Comparison of ENCODE assay signal across 10 cellular contexts in the genomic region with DNA sequence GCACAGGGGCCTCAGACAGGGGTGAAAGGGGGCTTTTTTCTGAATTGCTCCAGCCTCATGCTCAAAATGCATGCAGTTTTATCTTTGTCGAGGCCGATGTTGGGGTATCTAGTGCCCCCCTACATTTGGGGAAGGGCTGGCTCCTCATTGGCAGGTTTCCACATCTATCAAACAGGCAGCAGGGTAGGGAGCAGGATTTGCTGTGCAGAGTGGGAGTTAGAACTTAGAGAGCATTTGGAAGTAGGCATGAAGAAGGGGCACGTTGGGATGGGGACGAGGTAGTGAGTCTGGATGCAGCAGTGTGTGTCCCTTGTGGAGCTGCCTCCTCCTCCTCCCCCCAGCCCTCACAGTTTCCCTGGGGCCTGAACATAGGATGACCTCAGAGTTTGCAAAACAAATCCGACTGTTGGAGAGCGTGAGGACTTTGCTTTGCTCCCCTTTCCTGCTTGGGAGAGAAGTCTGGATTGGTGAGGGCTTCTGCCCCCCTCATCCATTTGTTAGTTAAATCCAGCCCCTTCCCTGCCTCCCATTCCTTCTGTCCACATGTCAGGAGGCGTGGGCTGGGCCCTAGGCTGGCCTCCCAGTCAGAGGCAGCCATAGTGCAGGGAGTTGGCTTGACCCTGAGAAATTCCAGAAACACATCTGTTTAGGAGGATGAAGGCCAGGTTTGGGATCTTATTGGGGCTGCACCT. TPM values are rescaled to one million over a fixed set of nuclear protein-coding genes. Genes with fewer than 3 reads are reported as not detected.
DNase-seq lines count a peak whose midpoint lies in the region; ATAC-seq and TF ChIP-seq lines count a peak whose summit lies in the region.
"Had no signal": no experiment of that assay in that cellular context is flagged by ENCODE, and none has a peak within 500 bp of the region (broad histone marks: within the 10 kb centered on the region; RNA-seq: fewer than 3 reads in every experiment).

No MANE protein-coding gene starts in this region.

- H3K4me3 ChIP-seq in WERI-Rb-1 (ENCODE audit: low read depth, low read length) (no peak overlapping the region), iPS-18a (ENCODE audit: low read length) (peak overlapping the region; percentile 17), A673 (ENCODE audit: low read depth, low read length, poor library complexity, severe bottlenecking) (no peak overlapping the region)

- CTCF ChIA-PET in A673 (lab: Charles Lee), result no interaction called here

- BruUV-seq in A673 (replicated peaks; lab: Mats Ljungman, UMichigan), result no TSS peak

- no peaks in the 10 kb centered on the region for H3K27me3 ChIP-seq in WERI-Rb-1 (ENCODE audit: insufficient read depth, low read depth, severe bottlenecking)
- no peaks in the 10 kb centered on the region for H3K27me3 ChIP-seq in iPS-18a (ENCODE audit: control insufficient read depth, insufficient read depth, low read length)
- no peaks in the 10 kb centered on the region for H3K27me3 ChIP-seq in A673 (replicated peaks; ENCODE audit: insufficient read depth, low read depth, low read length, poor library complexity)

- POLR2A ChIA-PET in A673 (lab: Charles Lee; ENCODE audit: low non-redundant PET), result no interaction called here

- peak; percentile 79 for ATAC-seq in sciatic nerve
- no peak for ATAC-seq in GM21381 (IDR thresholded peaks at IDR 0.05; ENCODE audit: unreplicated experiment)

- H3K27ac ChIP-seq in WERI-Rb-1 (peak overlapping the region; percentile 50), iPS-18a (ENCODE audit: low read length) (peak overlapping the region; percentile 14), A673 (ENCODE audit: low read depth, low read length, poor library complexity, severe bottlenecking) (no peak overlapping the region)

- TF ChIP-seq CTCF in WERI-Rb-1 (IDR thresholded peaks at IDR 0.05; ENCODE audit: low read depth, low read length), result no peak
- TF ChIP-seq CTCF in A673 (conservative IDR thresholded peaks at IDR 0.05; ENCODE audit: low read depth, low read length), result no peak

- H3K4me1 ChIP-seq in iPS-18a (ENCODE audit: control insufficient read depth, low read depth, low read length) (peaks cover 25% of the 10 kb centered on the region), A673 (ENCODE audit: insufficient read depth, low read length, poor library complexity, severe bottlenecking) (no peaks in the 10 kb centered on the region)

- H3K36me3 ChIP-seq in WERI-Rb-1, result no peaks in the 10 kb centered on the region
- H3K36me3 ChIP-seq in iPS-18a (ENCODE audit: control insufficient read depth, low read depth, low read length), result no peaks in the 10 kb centered on the region
- no peaks in the 10 kb centered on the region for H3K36me3 ChIP-seq in A673 (ENCODE audit: insufficient read depth, low read length, poor library complexity, severe bottlenecking)

- intact Hi-C loops in sciatic nerve (cut with DNase I) (no loop called here), A673 (cut with micrococcal nuclease; ENCODE audit: unreplicated experiment) (no loop called here)

- H3K9ac ChIP-seq in iPS-18a (ENCODE audit: low read length), result no peak overlapping the region

- DNase-seq in HuH-7 (ENCODE audit: low spot score) (peak; percentile 57), WERI-Rb-1 (peak; percentile 58), sciatic nerve (ENCODE audit: low spot score) (no peak), T-helper 2 cell (no peak), A673 (ENCODE audit: low spot score) (no peak), NOMO-1 treated with DMSO at 0.1 percent for 48 hours (lab: John Stamatoyannopoulos, UW; ENCODE audit: unreplicated experiment) (no peak)
- DNase-seq: amniotic stem cell, NCI-H1694 treated with DMSO at 0.1 percent for 48 hours had no signal

- no peaks in the 10 kb centered on the region for H3K9me3 ChIP-seq in WERI-Rb-1 (ENCODE audit: severe bottlenecking)
- H3K9me3 ChIP-seq in iPS-18a (ENCODE audit: control insufficient read depth, low read depth, low read length), result no peaks in the 10 kb centered on the region
- H3K9me3 ChIP-seq in A673 (ENCODE audit: low read depth, low read length, poor library complexity, severe bottlenecking), result no peaks in the 10 kb centered on the region

RNA-seq across cellular contexts. Expression of gene GPR37L1, which starts 36.9 kb away (rescaled TPM):
- total RNA-seq in sciatic nerve (33.3 TPM), A673 (2021) (not detected in 2 replicates)

RNA-seq across cellular contexts. Expression of gene ARL8A, which starts 58.7 kb away (rescaled TPM):
- total RNA-seq in sciatic nerve (112 TPM), A673 (2021) (41.9 and 48.3 TPM in 2 replicates)

Comparison
In these comparisons a context has a peak if more than half of its experiments do, and no peak if none do; other contexts are left out.
1. DNase-seq: peak in HuH-7 (single experiment) and WERI-Rb-1 (single experiment); none in sciatic nerve (single experiment), T-helper 2 cell (0 of 5), A673 (single experiment) and NOMO-1 treated with DMSO at 0.1 percent for 48 hours (single experiment).
2. RNA of gene GPR37L1, which starts 36.9 kb away (total RNA-seq): 33.3 TPM in sciatic nerve (single experiment); not detected in A673; every median in the first group is over 10 times any median in the second.